ENCODE assay signal across 8 cellular contexts in genomic region chr18:79400091-79400590, GRCh38. TPM values are rescaled to one million over a fixed set of nuclear protein-coding genes. Genes with fewer than 3 reads are reported as not detected.
DNase-seq lines count a peak whose midpoint lies in the region; ATAC-seq and TF ChIP-seq lines count a peak whose summit lies in the region.

No MANE protein-coding gene starts in this region.

- H3K4me3 ChIP-seq in effector memory CD4-positive, alpha-beta T cell (ENCODE audit: insufficient read depth, low read depth, low read length, poor library complexity, severe bottlenecking), result peak overlapping the region; percentile 69
- peak overlapping the region; percentile 92 for H3K4me3 ChIP-seq in thoracic aorta

- peak; percentile 62 for DNase-seq in activated CD4-positive, alpha-beta T cell treated with anti-CD3 and anti-CD28 coated beads for 1 hour
- DNase-seq in effector memory CD4-positive, alpha-beta T cell, result peak; percentile 55 to 68 (median 61)
- DNase-seq in mucosa of gallbladder (ENCODE audit: low spot score) (peak; percentile 48), thoracic aorta (ENCODE audit: low spot score) (no peak)

- no peaks in the 10 kb centered on the region for H3K27me3 ChIP-seq in effector memory CD4-positive, alpha-beta T cell (replicated peaks; ENCODE audit: control insufficient read depth, insufficient read depth, low read length, poor library complexity, severe bottlenecking)
- no peaks in the 10 kb centered on the region for H3K27me3 ChIP-seq in thoracic aorta (replicated peaks; ENCODE audit: insufficient read depth)

- H3K27ac ChIP-seq in C4-2B (peak overlapping the region; percentile 75), thoracic aorta (peak overlapping the region; percentile 43 to 75)
- peak overlapping the region; percentile 89 for H3K27ac ChIP-seq in effector memory CD4-positive, alpha-beta T cell (ENCODE audit: insufficient read depth, low read length, poor library complexity, severe bottlenecking)

- H3K9me3 ChIP-seq in effector memory CD4-positive, alpha-beta T cell (ENCODE audit: control insufficient read depth, low read length), result no peaks in the 10 kb centered on the region
- H3K9me3 ChIP-seq in thoracic aorta, result no peaks in the 10 kb centered on the region

- no peaks in the 10 kb centered on the region for H3K36me3 ChIP-seq in effector memory CD4-positive, alpha-beta T cell (ENCODE audit: control insufficient read depth, insufficient read depth, low read length)
- H3K36me3 ChIP-seq in thoracic aorta, result no peaks in the 10 kb centered on the region

- TF ChIP-seq CTCF in C4-2B (conservative IDR thresholded peaks at IDR 0.05), result no peak
- no peak for TF ChIP-seq CTCF in thoracic aorta (IDR thresholded peaks at IDR 0.05)

- peak; percentile 26 for ATAC-seq in HG02678 (IDR thresholded peaks at IDR 0.05; ENCODE audit: unreplicated experiment)
- no peak for ATAC-seq in thoracic aorta (ENCODE audit: insufficient number of reproducible peaks, low FRiP score, low read depth)
- ATAC-seq in GM19452 (IDR thresholded peaks at IDR 0.05; ENCODE audit: unreplicated experiment), result no peak
- ATAC-seq in HG03378 (IDR thresholded peaks at IDR 0.05; ENCODE audit: unreplicated experiment), result no peak

- peaks cover 52% of the 10 kb centered on the region for H3K4me1 ChIP-seq in effector memory CD4-positive, alpha-beta T cell (ENCODE audit: control insufficient read depth, insufficient read depth, low read length, poor library complexity, severe bottlenecking)
- peaks cover 22 to 46% of the 10 kb centered on the region in 2 donors for H3K4me1 ChIP-seq in thoracic aorta (ENCODE audit: control insufficient read depth in 1 of 2, low read depth in 2 of 2)

RNA-seq across cellular contexts. Expression of gene NFATC1, which starts 4.4 kb away (rescaled TPM):
- 7.4 TPM for total RNA-seq in mucosa of gallbladder
- total RNA-seq in thoracic aorta, result 10 to 100 TPM; 27.6 to 40.8 TPM
